11 cellular contexts compared by ENCODE assay signal in the genomic region with DNA sequence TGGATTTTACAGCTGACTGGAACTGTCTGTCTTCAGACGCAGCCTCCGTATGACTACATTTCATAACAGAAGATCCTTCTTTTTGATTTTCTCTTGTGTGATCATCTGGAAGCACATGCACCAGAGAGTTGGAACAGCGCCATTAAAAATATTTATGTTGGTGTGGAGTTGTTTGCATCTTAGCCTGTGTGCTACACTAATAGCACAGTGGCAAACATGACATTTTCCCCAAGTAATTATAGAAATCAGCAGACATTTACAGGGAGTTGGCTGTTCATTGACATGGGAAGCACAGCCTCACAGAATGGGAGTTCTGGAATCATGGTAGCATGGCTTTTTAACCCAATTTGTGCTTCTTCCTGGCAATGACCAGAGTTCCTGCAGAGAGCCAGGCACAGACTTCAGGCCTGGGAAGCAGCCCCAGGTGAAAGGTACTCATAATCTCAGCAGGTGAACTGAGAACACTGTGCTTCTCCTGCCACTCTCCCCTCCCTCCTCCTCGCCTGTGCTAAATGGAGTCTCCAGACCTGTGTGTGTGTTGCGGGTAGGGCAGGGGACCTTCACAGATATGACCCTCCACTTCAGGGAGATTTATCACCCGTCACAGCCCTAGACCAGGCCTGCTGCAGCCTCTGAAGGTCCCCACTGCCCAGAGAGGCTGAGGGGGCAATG.
A peak's percentile ranks its signal among the peaks of the same experiment; 100 is the strongest.
DNase-seq lines count a peak whose midpoint lies in the region; TF ChIP-seq lines count a peak whose summit lies in the region.
"Had no signal": no experiment of that assay in that cellular context is flagged by ENCODE, and none has a peak within 500 bp of the region (broad histone marks: within the 10 kb centered on the region; RNA-seq: fewer than 3 reads in every experiment).

No MANE protein-coding gene starts in this region.

- no peaks in the 10 kb centered on the region for H3K27me3 Mint-ChIP-seq in activated CD4-positive, alpha-beta memory T cell treated with anti-CD3 and anti-CD28 coated beads for 36 hours
- H3K27me3 Mint-ChIP-seq: activated naive CD4-positive, alpha-beta T cell treated with anti-CD3 and anti-CD28 coated beads, Interleukin-2, amount 10 ng/mL, durations not matched to agents 7 days and 5 days had no signal

- TF ChIP-seq CTCF in HEK293 (tag by site-specific recombination; IDR thresholded peaks at IDR 0.05): no peak

- peaks cover 3% of the 10 kb centered on the region for H3K4me1 ChIP-seq in HEK293 (ENCODE audit: control insufficient read depth, insufficient read depth, low read length)
- H3K4me1 ChIP-seq in mucosa of stomach (ENCODE audit: control insufficient read depth, insufficient read depth, low read length): peaks cover 36% of the 10 kb centered on the region

- intact Hi-C loops in activated CD4-positive, alpha-beta memory T cell treated with anti-CD3 and anti-CD28 coated beads for 36 hours (cut with micrococcal nuclease): no loop called here

- peaks cover under 1% of the 10 kb centered on the region for H3K4me1 Mint-ChIP-seq in activated CD4-positive, alpha-beta memory T cell treated with anti-CD3 and anti-CD28 coated beads for 36 hours (ENCODE audit: low read depth)
- H3K4me1 Mint-ChIP-seq: activated naive CD4-positive, alpha-beta T cell treated with anti-CD3 and anti-CD28 coated beads, Interleukin-2, amount 10 ng/mL, durations not matched to agents 7 days and 5 days; CD14-positive monocyte had no signal

- no peaks in the 10 kb centered on the region for H3K36me3 ChIP-seq in HEK293 (ENCODE audit: control insufficient read depth in 2 of 2, insufficient read depth in 1 of 2, low read length in 2 of 2)
- no peaks in the 10 kb centered on the region for H3K36me3 ChIP-seq in mucosa of stomach (ENCODE audit: control insufficient read depth, insufficient read depth, low read length)

- H3K9ac ChIP-seq in mucosa of stomach (ENCODE audit: low read length): peak overlapping the region; percentile 7

- H3K4me3 ChIP-seq in HEK293 (ENCODE audit: low read depth, low read length) (no peak overlapping the region), mucosa of stomach (ENCODE audit: low read length) (no peak overlapping the region)

- H3K9me3 Mint-ChIP-seq in activated CD4-positive, alpha-beta memory T cell treated with anti-CD3 and anti-CD28 coated beads for 36 hours: no peaks in the 10 kb centered on the region
- H3K9me3 Mint-ChIP-seq: activated naive CD4-positive, alpha-beta T cell treated with anti-CD3 and anti-CD28 coated beads, Interleukin-2, amount 10 ng/mL, durations not matched to agents 7 days and 5 days; CD14-positive monocyte had no signal

- H3K36me3 Mint-ChIP-seq in activated CD4-positive, alpha-beta memory T cell treated with anti-CD3 and anti-CD28 coated beads for 36 hours: no peaks in the 10 kb centered on the region
- H3K36me3 Mint-ChIP-seq: activated naive CD4-positive, alpha-beta T cell treated with anti-CD3 and anti-CD28 coated beads, Interleukin-2, amount 10 ng/mL, durations not matched to agents 7 days and 5 days; CD14-positive monocyte had no signal

- no peak overlapping the region for H3K4me3 Mint-ChIP-seq in activated CD4-positive, alpha-beta memory T cell treated with anti-CD3 and anti-CD28 coated beads for 36 hours
- H3K4me3 Mint-ChIP-seq: activated naive CD4-positive, alpha-beta T cell treated with anti-CD3 and anti-CD28 coated beads, Interleukin-2, amount 10 ng/mL, durations not matched to agents 7 days and 5 days; CD14-positive monocyte had no signal

- no peak overlapping the region for H3K27ac ChIP-seq in HEK293 (ENCODE audit: extremely low read depth, low read depth, low read length)
- H3K27ac ChIP-seq: HL-60 had no signal

- POLR2A ChIA-PET in HEK293 (lab: Yijun Ruan, JAX): no interaction called here
- POLR2A ChIA-PET in activated CD4-positive, alpha-beta memory T cell treated with anti-CD3 and anti-CD28 coated beads for 36 hours (lab: Charles Lee): no interaction called here

- DNase-seq in NCI-H345 treated with DMSO at 0.1 percent for 48 hours (lab: John Stamatoyannopoulos, UW; ENCODE audit: unreplicated experiment) (peak; percentile 47), cerebellar nuclear complex (lab: John Stamatoyannopoulos, UW) (peak; percentile 24 to 37), GM03348 (ENCODE audit: low spot score) (no peak), pons (ENCODE audit: low spot score) (no peak)
- DNase-seq in stimulated activated CD8-positive, alpha-beta memory T cell treated with anti-CD3 and anti-CD28 coated beads, Interleukin-4, amount 100 ng/mL, for 48 hours: no peak
- DNase-seq in activated CD4-positive, alpha-beta memory T cell treated with anti-CD3 and anti-CD28 coated beads for 36 hours: no peak
- DNase-seq: activated naive CD4-positive, alpha-beta T cell treated with anti-CD3 and anti-CD28 coated beads, Interleukin-2, amount 10 ng/mL, durations not matched to agents 7 days and 5 days had no signal

- CTCF ChIA-PET in HEK293 (lab: Yijun Ruan, JAX): interaction anchor here (0.6 kb wide), 1 partner anchor 97 kb away, joined by 3 read pairs; no protein-coding TSS in a partner anchor
- CTCF ChIA-PET in activated CD4-positive, alpha-beta memory T cell treated with anti-CD3 and anti-CD28 coated beads for 36 hours (lab: Charles Lee): no interaction called here

- H3K9me3 ChIP-seq in HEK293 (ENCODE audit: control insufficient read depth, insufficient read depth, low read depth, low read length) (no peaks in the 10 kb centered on the region), mucosa of stomach (ENCODE audit: control insufficient read depth, low read length) (no peaks in the 10 kb centered on the region)

- H3K27ac Mint-ChIP-seq in activated CD4-positive, alpha-beta memory T cell treated with anti-CD3 and anti-CD28 coated beads for 36 hours: no peak overlapping the region
- H3K27ac Mint-ChIP-seq: activated naive CD4-positive, alpha-beta T cell treated with anti-CD3 and anti-CD28 coated beads, Interleukin-2, amount 10 ng/mL, durations not matched to agents 7 days and 5 days; CD14-positive monocyte had no signal

- H3K27me3 ChIP-seq in mucosa of stomach (ENCODE audit: control insufficient read depth, insufficient read depth, low read length): no peaks in the 10 kb centered on the region

TF ChIP-seq in HEK293, 187 proteins besides CTCF, POLR2A, EP300 and RAD21 (continues in another document):
- no peak for TF ChIP-seq ZNF623 (tag by site-specific recombination; IDR thresholded peaks at IDR 0.05)
- TF ChIP-seq ZNF341 (tag by site-specific recombination; IDR thresholded peaks at IDR 0.05; ENCODE audit: low read depth): peak; percentile 60
- no peak for TF ChIP-seq GFI1B (tag by site-specific recombination; IDR thresholded peaks at IDR 0.05)
- TF ChIP-seq, protein P1, sequence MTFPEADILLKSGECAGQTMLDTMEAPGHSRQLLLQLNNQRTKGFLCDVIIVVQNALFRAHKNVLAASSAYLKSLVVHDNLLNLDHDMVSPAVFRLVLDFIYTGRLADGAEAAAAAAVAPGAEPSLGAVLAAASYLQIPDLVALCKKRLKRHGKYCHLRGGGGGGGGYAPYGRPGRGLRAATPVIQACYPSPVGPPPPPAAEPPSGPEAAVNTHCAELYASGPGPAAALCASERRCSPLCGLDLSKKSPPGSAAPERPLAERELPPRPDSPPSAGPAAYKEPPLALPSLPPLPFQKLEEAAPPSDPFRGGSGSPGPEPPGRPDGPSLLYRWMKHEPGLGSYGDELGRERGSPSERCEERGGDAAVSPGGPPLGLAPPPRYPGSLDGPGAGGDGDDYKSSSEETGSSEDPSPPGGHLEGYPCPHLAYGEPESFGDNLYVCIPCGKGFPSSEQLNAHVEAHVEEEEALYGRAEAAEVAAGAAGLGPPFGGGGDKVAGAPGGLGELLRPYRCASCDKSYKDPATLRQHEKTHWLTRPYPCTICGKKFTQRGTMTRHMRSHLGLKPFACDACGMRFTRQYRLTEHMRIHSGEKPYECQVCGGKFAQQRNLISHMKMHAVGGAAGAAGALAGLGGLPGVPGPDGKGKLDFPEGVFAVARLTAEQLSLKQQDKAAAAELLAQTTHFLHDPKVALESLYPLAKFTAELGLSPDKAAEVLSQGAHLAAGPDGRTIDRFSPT (tag by site-specific recombination; IDR thresholded peaks at IDR 0.05): no peak
- TF ChIP-seq ZNF510 (tag by site-specific recombination; IDR thresholded peaks at IDR 0.05; ENCODE audit: insufficient replicate concordance): no peak
- TF ChIP-seq ZNF2 (tag by site-specific recombination; IDR thresholded peaks at IDR 0.05): 0 out of 2 replicates have a peak, but pooled peaks have one; percentile 52
- no peak for TF ChIP-seq ZNF514 (tag by site-specific recombination; IDR thresholded peaks at IDR 0.05)
- no peak for TF ChIP-seq ZNF426 (tag by site-specific recombination; IDR thresholded peaks at IDR 0.05)
- TF ChIP-seq MEIS1 (CRISPR knock-in tag; IDR thresholded peaks at IDR 0.05; ENCODE audit: borderline replicate concordance): no peak
- no peak for TF ChIP-seq SALL2 (tag by site-specific recombination; IDR thresholded peaks at IDR 0.05; ENCODE audit: borderline replicate concordance)
- TF ChIP-seq ZNF600 (tag by site-specific recombination; IDR thresholded peaks at IDR 0.05): no peak
- no peak for TF ChIP-seq ZNF19 (tag by site-specific recombination; IDR thresholded peaks at IDR 0.05; ENCODE audit: low read depth)
- no peak for TF ChIP-seq ZNF248 (tag by site-specific recombination; IDR thresholded peaks at IDR 0.05)
- TF ChIP-seq OSR2 (tag by site-specific recombination; IDR thresholded peaks at IDR 0.05): peak; percentile 55; the same call in 1 of the 2 replicates
- no peak for TF ChIP-seq ZNF324 (tag by site-specific recombination; IDR thresholded peaks at IDR 0.05)
- TF ChIP-seq ZNF747 (tag by site-specific recombination; IDR thresholded peaks at IDR 0.05): no peak
- TF ChIP-seq, protein P2, sequence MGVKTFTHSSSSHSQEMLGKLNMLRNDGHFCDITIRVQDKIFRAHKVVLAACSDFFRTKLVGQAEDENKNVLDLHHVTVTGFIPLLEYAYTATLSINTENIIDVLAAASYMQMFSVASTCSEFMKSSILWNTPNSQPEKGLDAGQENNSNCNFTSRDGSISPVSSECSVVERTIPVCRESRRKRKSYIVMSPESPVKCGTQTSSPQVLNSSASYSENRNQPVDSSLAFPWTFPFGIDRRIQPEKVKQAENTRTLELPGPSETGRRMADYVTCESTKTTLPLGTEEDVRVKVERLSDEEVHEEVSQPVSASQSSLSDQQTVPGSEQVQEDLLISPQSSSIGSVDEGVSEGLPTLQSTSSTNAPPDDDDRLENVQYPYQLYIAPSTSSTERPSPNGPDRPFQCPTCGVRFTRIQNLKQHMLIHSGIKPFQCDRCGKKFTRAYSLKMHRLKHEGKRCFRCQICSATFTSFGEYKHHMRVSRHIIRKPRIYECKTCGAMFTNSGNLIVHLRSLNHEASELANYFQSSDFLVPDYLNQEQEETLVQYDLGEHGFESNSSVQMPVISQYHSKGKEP (tag by site-specific recombination; IDR thresholded peaks at IDR 0.05): 0 out of 2 replicates have a peak, but pooled peaks have one; percentile 33
- no peak for TF ChIP-seq ZNF701 (tag by site-specific recombination; IDR thresholded peaks at IDR 0.05)

Comparison
In these comparisons a context has a peak if more than half of its experiments do, and no peak if none do; other contexts are left out.
1. DNase-seq: peak in NCI-H345 treated with DMSO at 0.1 percent for 48 hours (single experiment) and cerebellar nuclear complex (2 of 2); none in GM03348 (single experiment), stimulated activated CD8-positive, alpha-beta memory T cell treated with anti-CD3 and anti-CD28 coated beads, Interleukin-4, amount 100 ng/mL, for 48 hours (single experiment), activated CD4-positive, alpha-beta memory T cell treated with anti-CD3 and anti-CD28 coated beads for 36 hours (single experiment) and pons (single experiment).